1 cellular context compared by ENCODE assay signal in the genomic region with DNA sequence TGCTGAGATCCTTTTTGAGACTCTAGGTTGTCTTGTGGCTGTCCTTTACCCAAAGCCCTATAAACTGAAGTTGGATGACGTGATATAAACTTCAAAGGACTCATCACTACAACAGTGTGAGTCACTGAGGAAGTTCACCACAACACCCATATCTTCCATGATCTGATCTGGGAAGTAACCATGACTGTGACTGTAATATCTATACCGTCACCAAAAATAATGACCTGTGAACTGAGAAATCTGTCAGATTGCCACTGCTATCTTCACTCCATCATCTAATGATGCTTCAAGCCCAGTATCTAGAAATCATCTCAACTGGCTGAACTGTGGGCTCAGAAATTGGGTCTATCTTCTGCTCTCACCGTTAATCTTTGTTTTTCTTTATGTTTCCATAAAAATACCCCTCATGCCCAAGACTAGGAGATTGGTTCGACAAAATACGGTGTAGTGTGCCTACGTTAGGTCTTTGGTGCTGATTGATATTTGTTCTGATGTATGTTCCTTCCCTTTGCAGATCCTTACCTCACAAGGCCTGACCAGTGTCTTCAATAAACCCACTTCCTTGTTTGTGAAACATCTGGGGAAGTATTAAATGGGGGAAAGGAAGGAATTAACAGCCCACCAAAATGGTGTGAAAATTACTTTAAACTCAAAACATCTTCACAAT.
A peak's percentile ranks its signal among the peaks of the same experiment; 100 is the strongest.
TF ChIP-seq lines count a peak whose summit lies in the region.

No MANE protein-coding gene starts in this region.

TF ChIP-seq in HCT116, 20 proteins besides CTCF, POLR2A, EP300 and RAD21:
- TF ChIP-seq EZH2phosphoT487 (IDR thresholded peaks at IDR 0.05; ENCODE audit: borderline replicate concordance), result no peak
- TF ChIP-seq EZH2 (IDR thresholded peaks at IDR 0.05), result no peak
- TF ChIP-seq ATF3 (IDR thresholded peaks at IDR 0.05), result no peak
- no peak for TF ChIP-seq SRF (IDR thresholded peaks at IDR 0.05; ENCODE audit: low read depth)
- TF ChIP-seq YY1 (IDR thresholded peaks at IDR 0.05; ENCODE audit: extremely low read depth, insufficient replicate concordance, low read depth, low read length), result no peak
- 0 out of 2 replicates have a peak, but pooled peaks have one; percentile 23 for TF ChIP-seq JUND (IDR thresholded peaks at IDR 0.05)
- TF ChIP-seq POLR2AphosphoS5 (IDR thresholded peaks at IDR 0.05; ENCODE audit: low read depth, low read length), result no peak
- TF ChIP-seq TCF7L2 (IDR thresholded peaks at IDR 0.05; ENCODE audit: borderline replicate concordance, extremely low read depth, insufficient read depth, insufficient read length), result peak; percentile 78
- TF ChIP-seq ZNF274 (IDR thresholded peaks at IDR 0.05; ENCODE audit: low read depth, low read length), result no peak
- no peak; the same call in 1 of the 2 replicates for TF ChIP-seq CBX3 (IDR thresholded peaks at IDR 0.05; ENCODE audit: low read depth)
- TF ChIP-seq ELF1 (IDR thresholded peaks at IDR 0.05; ENCODE audit: borderline replicate concordance, low read depth), result no peak
- TF ChIP-seq CEBPB (IDR thresholded peaks at IDR 0.05; ENCODE audit: low read depth), result no peak
- TF ChIP-seq FOSL1 (IDR thresholded peaks at IDR 0.05; ENCODE audit: low read depth), result peak; percentile 36; the same call in 1 of the 2 replicates
